ENCODE assay signal across 7 cellular contexts in the genomic region with DNA sequence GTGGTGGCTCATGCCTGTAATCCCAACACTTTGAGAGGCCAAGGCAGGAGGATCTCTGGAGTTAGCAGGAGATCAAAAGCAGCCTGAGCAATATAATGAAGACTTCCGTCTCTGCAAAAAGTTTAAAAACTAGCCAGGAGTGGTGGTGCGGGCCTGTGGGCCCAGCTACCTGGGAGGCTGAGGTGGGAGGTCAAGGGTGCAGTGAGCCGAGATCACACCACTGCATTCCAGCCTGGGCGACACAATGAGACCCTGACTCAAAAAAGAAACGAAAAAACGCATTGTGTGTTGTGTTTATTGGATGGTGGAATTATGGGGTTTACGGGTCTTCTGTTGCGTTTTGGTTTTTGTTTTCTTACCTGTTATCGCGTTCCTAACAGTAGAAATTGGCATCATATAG. TPM values are rescaled to one million over a fixed set of nuclear protein-coding genes. Genes with fewer than 3 reads are reported as not detected.
DNase-seq lines count a peak whose midpoint lies in the region; ATAC-seq lines count a peak whose summit lies in the region.

No MANE protein-coding gene starts in this region.

- H3K4me1 ChIP-seq in HUES6 (ENCODE audit: control insufficient read depth, insufficient read depth, low read length) (peaks cover 11% of the 10 kb centered on the region; the same call in 1 of the 2 replicates), iPS-20b (ENCODE audit: insufficient read depth, low read length) (peaks cover 6% of the 10 kb centered on the region; the same call in 1 of the 2 replicates)

- DNase-seq in activated T-helper 2 cell treated with anti-CD3 and anti-CD28 coated beads, Interferon-gamma antibody, Interleukin-2, Interleukin-4, amounts not matched to agents 10 μg/mL and 5 μg/mL and 100 μg/mL, durations not matched to agents 14 hours and 24 hours and 36 hours (ENCODE audit: low spot score): no peak
- DNase-seq in stimulated activated naive CD8-positive, alpha-beta T cell treated with anti-CD3 and anti-CD28 coated beads, Interleukin-15, amount 100 ng/mL, for 72 hours: no peak
- DNase-seq in 8988T (no peak), DMS114 treated with DMSO at 0.1 percent for 48 hours (lab: John Stamatoyannopoulos, UW; ENCODE audit: unreplicated experiment) (no peak)

- no peaks in the 10 kb centered on the region for H3K9me3 Mint-ChIP-seq in activated T-helper 2 cell treated with anti-CD3 and anti-CD28 coated beads, Interferon-gamma antibody, Interleukin-2, Interleukin-4, amounts not matched to agents 10 μg/mL and 5 μg/mL and 100 μg/mL, durations not matched to agents 14 hours and 24 hours and 36 hours
- H3K9me3 Mint-ChIP-seq in stimulated activated naive CD8-positive, alpha-beta T cell treated with anti-CD3 and anti-CD28 coated beads, Interleukin-15, amount 100 ng/mL, for 72 hours: no peaks in the 10 kb centered on the region

- peak overlapping the region; percentile 20; the same call in 1 of the 2 replicates for H3K27ac ChIP-seq in HUES6 (ENCODE audit: low read depth, low read length)
- no peak overlapping the region for H3K27ac ChIP-seq in iPS-20b (ENCODE audit: low read length)

- H3K36me3 Mint-ChIP-seq in activated T-helper 2 cell treated with anti-CD3 and anti-CD28 coated beads, Interferon-gamma antibody, Interleukin-2, Interleukin-4, amounts not matched to agents 10 μg/mL and 5 μg/mL and 100 μg/mL, durations not matched to agents 14 hours and 24 hours and 36 hours (ENCODE audit: low read depth): peaks cover 21% of the 10 kb centered on the region

- peak overlapping the region; percentile 97 for H3K4me3 Mint-ChIP-seq in activated T-helper 2 cell treated with anti-CD3 and anti-CD28 coated beads, Interferon-gamma antibody, Interleukin-2, Interleukin-4, amounts not matched to agents 10 μg/mL and 5 μg/mL and 100 μg/mL, durations not matched to agents 14 hours and 24 hours and 36 hours (ENCODE audit: low read depth)
- H3K4me3 Mint-ChIP-seq in stimulated activated naive CD8-positive, alpha-beta T cell treated with anti-CD3 and anti-CD28 coated beads, Interleukin-15, amount 100 ng/mL, for 72 hours: peak overlapping the region; percentile 89 to 95

- H3K4me3 ChIP-seq in HUES6 (ENCODE audit: low read depth, low read length): peak overlapping the region; percentile 91
- peak overlapping the region; percentile 98 for H3K4me3 ChIP-seq in iPS-20b (ENCODE audit: low read length)

- ATAC-seq in stimulated activated naive CD8-positive, alpha-beta T cell treated with anti-CD3 and anti-CD28 coated beads, Interleukin-15, amount 100 ng/mL, for 72 hours: no peak
- no peak for ATAC-seq in HG02642 (IDR thresholded peaks at IDR 0.05; ENCODE audit: poor library complexity, unreplicated experiment)

- no peaks in the 10 kb centered on the region for H3K27me3 Mint-ChIP-seq in activated T-helper 2 cell treated with anti-CD3 and anti-CD28 coated beads, Interferon-gamma antibody, Interleukin-2, Interleukin-4, amounts not matched to agents 10 μg/mL and 5 μg/mL and 100 μg/mL, durations not matched to agents 14 hours and 24 hours and 36 hours (ENCODE audit: low read depth)
- H3K27me3 Mint-ChIP-seq in stimulated activated naive CD8-positive, alpha-beta T cell treated with anti-CD3 and anti-CD28 coated beads, Interleukin-15, amount 100 ng/mL, for 72 hours: no peaks in the 10 kb centered on the region

- H3K4me1 Mint-ChIP-seq in activated T-helper 2 cell treated with anti-CD3 and anti-CD28 coated beads, Interferon-gamma antibody, Interleukin-2, Interleukin-4, amounts not matched to agents 10 μg/mL and 5 μg/mL and 100 μg/mL, durations not matched to agents 14 hours and 24 hours and 36 hours (ENCODE audit: low read depth): peaks cover 24% of the 10 kb centered on the region
- H3K4me1 Mint-ChIP-seq in stimulated activated naive CD8-positive, alpha-beta T cell treated with anti-CD3 and anti-CD28 coated beads, Interleukin-15, amount 100 ng/mL, for 72 hours: peaks cover 38% of the 10 kb centered on the region

- no peaks in the 10 kb centered on the region for H3K9me3 ChIP-seq in HUES6 (ENCODE audit: control insufficient read depth, insufficient read depth, low read depth, low read length)
- no peaks in the 10 kb centered on the region for H3K9me3 ChIP-seq in iPS-20b (ENCODE audit: insufficient read depth, low read depth, low read length)

- intact Hi-C loops in activated T-helper 2 cell treated with anti-CD3 and anti-CD28 coated beads, Interferon-gamma antibody, Interleukin-2, Interleukin-4, amounts not matched to agents 10 μg/mL and 5 μg/mL and 100 μg/mL, durations not matched to agents 14 hours and 24 hours and 36 hours (cut with micrococcal nuclease): loop anchor here (1.0 to 5.0 kb wide), 5 partner anchors 35 to 177 kb away; a partner anchor contains a TSS

- H3K27me3 ChIP-seq in HUES6 (ENCODE audit: control insufficient read depth, insufficient read depth, low read length): no peaks in the 10 kb centered on the region
- H3K27me3 ChIP-seq in iPS-20b (ENCODE audit: insufficient read depth, low read length): no peaks in the 10 kb centered on the region

- H3K9ac ChIP-seq in HUES6 (ENCODE audit: low read length) (peak overlapping the region; percentile 66), iPS-20b (ENCODE audit: low read depth, low read length) (peak overlapping the region; percentile 93; the same call in 1 of the 2 replicates)

- H3K27ac Mint-ChIP-seq in activated T-helper 2 cell treated with anti-CD3 and anti-CD28 coated beads, Interferon-gamma antibody, Interleukin-2, Interleukin-4, amounts not matched to agents 10 μg/mL and 5 μg/mL and 100 μg/mL, durations not matched to agents 14 hours and 24 hours and 36 hours: peak overlapping the region; percentile 98
- peak overlapping the region; percentile 92 to 99 for H3K27ac Mint-ChIP-seq in stimulated activated naive CD8-positive, alpha-beta T cell treated with anti-CD3 and anti-CD28 coated beads, Interleukin-15, amount 100 ng/mL, for 72 hours

- H3K36me3 ChIP-seq in HUES6 (ENCODE audit: control insufficient read depth, insufficient read depth, low read length) (peaks cover 20% of the 10 kb centered on the region), iPS-20b (ENCODE audit: insufficient read depth, low read depth, low read length) (peaks cover 17% of the 10 kb centered on the region)

RNA-seq across cellular contexts. Expression of a gene that starts 0.9 kb away (rescaled TPM):
- 55.8 and 58.5 TPM in 2 replicates for total RNA-seq in activated T-helper 2 cell treated with anti-CD3 and anti-CD28 coated beads, Interferon-gamma antibody, Interleukin-2, Interleukin-4, amounts not matched to agents 10 μg/mL and 5 μg/mL and 100 μg/mL, durations not matched to agents 14 hours and 24 hours and 36 hours

RNA-seq across cellular contexts. Expression of a gene that starts 46.9 kb away (rescaled TPM):
- 31.0 and 33.3 TPM in 2 replicates for total RNA-seq in activated T-helper 2 cell treated with anti-CD3 and anti-CD28 coated beads, Interferon-gamma antibody, Interleukin-2, Interleukin-4, amounts not matched to agents 10 μg/mL and 5 μg/mL and 100 μg/mL, durations not matched to agents 14 hours and 24 hours and 36 hours

RNA-seq across cellular contexts. Expression of a gene that starts 56.5 kb away (rescaled TPM):
- 103 and 106 TPM in 2 replicates for total RNA-seq in activated T-helper 2 cell treated with anti-CD3 and anti-CD28 coated beads, Interferon-gamma antibody, Interleukin-2, Interleukin-4, amounts not matched to agents 10 μg/mL and 5 μg/mL and 100 μg/mL, durations not matched to agents 14 hours and 24 hours and 36 hours
